In the genomic region with DNA sequence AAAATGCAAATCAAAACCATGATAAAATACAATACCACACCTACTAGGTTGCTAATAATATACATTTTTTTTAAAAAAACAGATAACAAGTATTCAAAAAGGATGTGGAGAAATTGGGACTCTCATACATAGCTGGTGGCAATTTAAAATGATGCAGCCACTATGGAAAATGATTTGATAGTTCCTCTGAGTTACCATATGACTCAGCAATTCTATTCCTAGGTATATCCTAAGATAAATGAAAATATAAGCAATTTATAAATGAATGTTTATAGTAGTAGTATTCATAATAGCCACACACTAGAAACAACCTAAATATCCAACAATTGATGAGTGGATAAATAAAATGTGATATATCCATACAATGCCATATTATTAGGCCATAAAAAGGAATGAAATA, we compare ENCODE assay signal across 24 cellular contexts.
DNase-seq lines count a peak whose midpoint lies in the region; ATAC-seq, FAIRE-seq and TF ChIP-seq lines count a peak whose summit lies in the region.
"Had no signal": no experiment of that assay in that cellular context is flagged by ENCODE, and none has a peak within 500 bp of the region (broad histone marks: within the 10 kb centered on the region; RNA-seq: fewer than 3 reads in every experiment).

No MANE protein-coding gene starts in this region.

- H3K4me3 ChIP-seq in A549: no peak overlapping the region
- no peak overlapping the region for H3K4me3 ChIP-seq in HEK293 (ENCODE audit: low read depth, low read length)
- H3K4me3 ChIP-seq in testis: no peak overlapping the region
- H3K4me3 ChIP-seq: BLaER1 treated with 17β-estradiol and CSF1 and Interleukin-3, amounts not matched to agents 10 nM and 100 nM; GM12878 had no signal

- intact Hi-C loops in testis (cut with DNase I; ENCODE audit: low total_unique reads): no loop called here

- FAIRE-seq in A549 (lab: Jason Lieb, UNC): no peak
- peak; percentile 30 for FAIRE-seq in RCC 7860 (lab: Jason Lieb, UNC)
- FAIRE-seq in colon (lab: Jason Lieb, UNC): peak; percentile 18
- FAIRE-seq: GM12878, GM12892, GM18507 had no signal

- TF ChIP-seq CTCF in A549 (IDR thresholded peaks at IDR 0.05): no peak
- no peak for TF ChIP-seq CTCF in HEK293 (tag by site-specific recombination; IDR thresholded peaks at IDR 0.05)
- no peak for TF ChIP-seq CTCF in testis (IDR thresholded peaks at IDR 0.05)

- TF ChIP-seq EP300 in A549 (IDR thresholded peaks at IDR 0.05): no peak

- 0 out of 3 replicates have a peak, but pooled peaks cover 6% of the 10 kb centered on the region for H3K4me1 ChIP-seq in A549
- H3K4me1 ChIP-seq in HEK293 (ENCODE audit: control insufficient read depth, insufficient read depth, low read length): no peaks in the 10 kb centered on the region
- H3K4me1 ChIP-seq in testis: no peaks in the 10 kb centered on the region

- H3K9me3 ChIP-seq in A549 (peaks cover 11% of the 10 kb centered on the region; the same call in 2 of the 3 replicates), HEK293 (ENCODE audit: control insufficient read depth, insufficient read depth, low read depth, low read length) (no peaks in the 10 kb centered on the region), testis (no peaks in the 10 kb centered on the region)

- H3K36me3 ChIP-seq in HEK293 (ENCODE audit: control insufficient read depth in 2 of 2, insufficient read depth in 1 of 2, low read length in 2 of 2) (no peaks in the 10 kb centered on the region), testis (ENCODE audit: low read depth, missing control alignments) (no peaks in the 10 kb centered on the region)
- H3K36me3 ChIP-seq: BLaER1 treated with 17β-estradiol and CSF1 and Interleukin-3, amounts not matched to agents 10 nM and 100 nM had no signal

- H3K27ac ChIP-seq in A549 (no peak overlapping the region), HEK293 (ENCODE audit: extremely low read depth, low read depth, low read length) (no peak overlapping the region), testis (no peak overlapping the region)
- H3K27ac ChIP-seq: BLaER1 treated with 17β-estradiol and CSF1 and Interleukin-3, amounts not matched to agents 10 nM and 100 nM had no signal

- no peak for ATAC-seq in A549
- ATAC-seq: GM12878 had no signal

- POLR2A ChIA-PET in A549 (lab: Yijun Ruan, JAX): no interaction called here
- POLR2A ChIA-PET in HEK293 (lab: Yijun Ruan, JAX): no interaction called here

- DNase-seq in A549 (ENCODE audit: low read depth in 1 of 2, low spot score in 1 of 2) (no peak), RCC 7860 (ENCODE audit: low spot score) (no peak), hippocampal formation (lab: John Stamatoyannopoulos, UW) (no peak), testis (no peak), SHP77 (lab: John Stamatoyannopoulos, UW) (no peak)
- DNase-seq: 8988T; AML-193; CD4-positive, alpha-beta memory T cell; CD4-positive, CD25-positive, alpha-beta regulatory T cell; CD8-positive, alpha-beta memory T cell; COR-L47; DMS 273 treated with DMSO at 0.1 percent for 48 hours; DMS153; DMS53; DMS79; DND-41; EL; GDM1 had no signal

- no peaks in the 10 kb centered on the region for H3K27me3 ChIP-seq in testis
- H3K27me3 ChIP-seq: BLaER1 treated with 17β-estradiol and CSF1 and Interleukin-3, amounts not matched to agents 10 nM and 100 nM had no signal

- CTCF ChIA-PET in A549 (lab: Yijun Ruan, JAX) (no interaction called here), HEK293 (lab: Yijun Ruan, JAX) (no interaction called here)

- TF ChIP-seq RAD21 in A549 (conservative IDR thresholded peaks at IDR 0.05 in 1 of 2, IDR thresholded peaks at IDR 0.05 in 1 of 2): no peak

- no peak for TF ChIP-seq POLR2A in A549 (IDR thresholded peaks at IDR 0.05; ENCODE audit: low read length)
- TF ChIP-seq POLR2A in testis (IDR thresholded peaks at IDR 0.05): no peak

- H3K4me2 ChIP-seq in A549: no peak overlapping the region
- H3K4me2 ChIP-seq: BLaER1 treated with 17β-estradiol and CSF1 and Interleukin-3, amounts not matched to agents 10 nM and 100 nM had no signal

TF ChIP-seq in A549, 52 proteins besides CTCF, POLR2A, EP300 and RAD21:
- TF ChIP-seq MAFK (IDR thresholded peaks at IDR 0.05; ENCODE audit: partially characterized antibody): peak; percentile 79
- no peak for TF ChIP-seq RNF2 (IDR thresholded peaks at IDR 0.05; ENCODE audit: borderline replicate concordance, low read depth)
- TF ChIP-seq KDM1A (IDR thresholded peaks at IDR 0.05; ENCODE audit: low read depth): no peak
- TF ChIP-seq NFE2L2 (conservative IDR thresholded peaks at IDR 0.05; ENCODE audit: low read length): peak; percentile 60

TF ChIP-seq in HEK293, 187 proteins besides CTCF, POLR2A, EP300 and RAD21:
- peak; percentile 12 for TF ChIP-seq SETDB1 (IDR thresholded peaks at IDR 0.05; ENCODE audit: insufficient read length, low read length)
- no peak for TF ChIP-seq ZNF707 (tag by site-specific recombination; IDR thresholded peaks at IDR 0.05)
